ENCODE assay signal across 8 cellular contexts in genomic region chr2:15730545-15731212, GRCh38.
A peak's percentile ranks its signal among the peaks of the same experiment; 100 is the strongest.
DNase-seq lines count a peak whose midpoint lies in the region; ATAC-seq and TF ChIP-seq lines count a peak whose summit lies in the region.

No MANE protein-coding gene starts in this region.

- ATAC-seq in HG03066 (IDR thresholded peaks at IDR 0.05; ENCODE audit: low read depth, unreplicated experiment) (peak; percentile 51), omental fat pad (ENCODE audit: low FRiP score) (peak; percentile 91), GM18505 (IDR thresholded peaks at IDR 0.05; ENCODE audit: unreplicated experiment) (no peak)

- TF ChIP-seq CTCF in fibroblast of pulmonary artery (IDR thresholded peaks at IDR 0.05; ENCODE audit: low read length, missing control alignments) (no peak), omental fat pad (IDR thresholded peaks at IDR 0.05) (no peak)

- TF ChIP-seq POLR2A in GM18505 (IDR thresholded peaks at IDR 0.05; ENCODE audit: borderline replicate concordance, extremely low read depth, insufficient read depth, insufficient read length) = no peak

- DNase-seq in DMS79 treated with DMSO at 0.1 percent for 48 hours (lab: John Stamatoyannopoulos, UW) (peak; percentile 97), DMS79 (lab: John Stamatoyannopoulos, UW) (no peak), RKO (ENCODE audit: low spot score) (peak; percentile 82), fibroblast of pulmonary artery (ENCODE audit: low read depth) (peak; percentile 98), omental fat pad (ENCODE audit: low spot score) (peak; percentile 97), NCI-H2171 (lab: John Stamatoyannopoulos, UW) (no peak)

- no peak overlapping the region for H3K4me3 ChIP-seq in fibroblast of pulmonary artery (replicated peaks; ENCODE audit: low read depth, low read length)

Comparison
In these comparisons a context has a peak if more than half of its experiments do, and no peak if none do; other contexts are left out.
1. DNase-seq: peak in DMS79 treated with DMSO at 0.1 percent for 48 hours (single experiment), RKO (single experiment), fibroblast of pulmonary artery (single experiment) and omental fat pad (single experiment); none in DMS79 (single experiment) and NCI-H2171 (single experiment).